Comparison of ENCODE assay signal across 30 cellular contexts in the genomic region with DNA sequence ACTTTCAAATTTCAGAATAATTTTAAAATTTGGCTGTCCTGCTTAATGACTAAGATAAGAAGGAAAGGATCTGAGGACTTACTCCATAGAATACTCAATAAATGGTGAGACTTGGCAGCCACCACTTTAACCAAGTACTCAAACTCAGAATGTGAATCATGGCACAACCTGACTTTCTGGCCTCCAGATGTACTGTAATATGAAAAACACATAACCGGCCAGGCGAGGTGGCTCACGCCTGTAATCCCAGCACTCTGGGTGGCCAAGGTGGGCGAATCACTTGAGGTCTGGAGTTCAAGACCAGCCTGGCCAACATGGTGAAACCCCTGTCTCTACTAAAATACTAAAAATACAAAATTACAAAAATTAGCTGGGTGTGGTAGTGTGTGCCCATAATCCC.
"Had no signal": no experiment of that assay in that cellular context is flagged by ENCODE, and none has a peak within 500 bp of the region (broad histone marks: within the 10 kb centered on the region; RNA-seq: fewer than 3 reads in every experiment).

No MANE protein-coding gene starts in this region.

- H3K36me3 ChIP-seq: cardiac muscle cell, esophagus muscularis mucosa, gastroesophageal sphincter, pancreas, prostate gland, stomach, tibial artery, WERI-Rb-1 had no signal

- H3K4me1 ChIP-seq: body of pancreas, gastroesophageal sphincter, pancreas, prostate gland, stomach, tibial artery had no signal

- H3K27ac ChIP-seq: body of pancreas, cardiac muscle cell, esophagus muscularis mucosa, gastroesophageal sphincter, hepatocyte, pancreas, prostate gland, stomach, tibial artery, WERI-Rb-1 had no signal

- H3K4me1 Mint-ChIP-seq: activated CD4-positive, alpha-beta memory T cell treated with anti-CD3 and anti-CD28 coated beads, Interleukin-2, amount 10 ng/mL, durations not matched to agents 7 days and 5 days; stimulated activated memory B cell treated with anti-CD40 and anti-IgM and Interleukin-4, amounts not matched to agents 10 μg/mL and 1 μg/mL and 100 μg/mL, for 72 hours; T-helper 17 cell had no signal

- H3K9me3 ChIP-seq: body of pancreas, esophagus muscularis mucosa, gastroesophageal sphincter, pancreas, prostate gland, stomach, tibial artery had no signal

- DNase-seq: activated CD4-positive, alpha-beta memory T cell treated with anti-CD3 and anti-CD28 coated beads, Interleukin-2, amount 10 ng/mL, durations not matched to agents 7 days and 5 days; activated CD4-positive, alpha-beta T cell treated with anti-CD3 and anti-CD28 coated beads for 48 hours; activated effector memory CD4-positive, alpha-beta T cell treated with Interleukin-2 at 50 U/mL for 16 hours; activated naive CD4-positive, alpha-beta T cell treated with Interleukin-2 at 50 U/mL for 16 hours; anterior cingulate cortex; body of pancreas; cortex of kidney; left cardiac atrium; mammary epithelial cell; midbrain; naive thymus-derived CD4-positive, alpha-beta T cell; pancreas; retina; stimulated activated CD4-positive, alpha-beta T cell treated with anti-CD3 and anti-CD28 coated beads, Interleukin-1b, Interleukin-23, amount 100 ng/mL, for 48 hours; stimulated activated CD4-positive, alpha-beta T cell treated with anti-CD3 and anti-CD28 coated beads, Interleukin-4, amount 100 ng/mL, for 4 hours; stimulated activated CD8-positive, alpha-beta memory T cell treated with anti-CD3 and anti-CD28 coated beads, Interleukin-4, amount 100 ng/mL, for 48 hours; stomach; T-helper 17 cell; T1000; tibial artery; WERI-Rb-1 had no signal

- H3K27ac Mint-ChIP-seq: activated CD4-positive, alpha-beta memory T cell treated with anti-CD3 and anti-CD28 coated beads, Interleukin-2, amount 10 ng/mL, durations not matched to agents 7 days and 5 days; activated naive CD8-positive, alpha-beta T cell; naive thymus-derived CD4-positive, alpha-beta T cell; stimulated activated memory B cell treated with anti-CD40 and anti-IgM and Interleukin-4, amounts not matched to agents 10 μg/mL and 1 μg/mL and 100 μg/mL, for 72 hours; T-helper 17 cell had no signal

- H3K27me3 ChIP-seq: body of pancreas, cardiac muscle cell, esophagus muscularis mucosa, gastroesophageal sphincter, hepatocyte, pancreas, stomach, tibial artery had no signal

- H3K27me3 Mint-ChIP-seq: activated CD4-positive, alpha-beta memory T cell treated with anti-CD3 and anti-CD28 coated beads, Interleukin-2, amount 10 ng/mL, durations not matched to agents 7 days and 5 days; activated naive CD8-positive, alpha-beta T cell; stimulated activated memory B cell treated with anti-CD40 and anti-IgM and Interleukin-4, amounts not matched to agents 10 μg/mL and 1 μg/mL and 100 μg/mL, for 72 hours; T-helper 17 cell had no signal

- H3K36me3 Mint-ChIP-seq: activated naive CD8-positive, alpha-beta T cell; naive thymus-derived CD4-positive, alpha-beta T cell; stimulated activated memory B cell treated with anti-CD40 and anti-IgM and Interleukin-4, amounts not matched to agents 10 μg/mL and 1 μg/mL and 100 μg/mL, for 72 hours had no signal

- ATAC-seq: activated CD4-positive, CD25-positive, alpha-beta regulatory T cell treated with anti-CD3 and anti-CD28 coated beads, Interleukin-2, amount 50 U/mL, for 24 hours; naive thymus-derived CD4-positive, alpha-beta T cell; stimulated activated memory B cell treated with anti-CD40 and anti-IgM and Interleukin-4, amounts not matched to agents 10 μg/mL and 1 μg/mL and 100 μg/mL, for 72 hours; T-helper 17 cell had no signal

- H3K4me3 Mint-ChIP-seq: activated CD4-positive, alpha-beta memory T cell treated with anti-CD3 and anti-CD28 coated beads, Interleukin-2, amount 10 ng/mL, durations not matched to agents 7 days and 5 days; activated naive CD8-positive, alpha-beta T cell; naive thymus-derived CD4-positive, alpha-beta T cell; stimulated activated memory B cell treated with anti-CD40 and anti-IgM and Interleukin-4, amounts not matched to agents 10 μg/mL and 1 μg/mL and 100 μg/mL, for 72 hours; T-helper 17 cell had no signal

- H3K9me3 Mint-ChIP-seq: activated CD4-positive, alpha-beta memory T cell treated with anti-CD3 and anti-CD28 coated beads, Interleukin-2, amount 10 ng/mL, durations not matched to agents 7 days and 5 days; naive thymus-derived CD4-positive, alpha-beta T cell; stimulated activated memory B cell treated with anti-CD40 and anti-IgM and Interleukin-4, amounts not matched to agents 10 μg/mL and 1 μg/mL and 100 μg/mL, for 72 hours had no signal

- H3K4me3 ChIP-seq: body of pancreas, cardiac muscle cell, esophagus muscularis mucosa, gastroesophageal sphincter, hepatocyte, pancreas, prostate gland, smooth muscle cell, stomach, tibial artery had no signal
